ENCODE assay signal across 1 cellular context in the genomic region with DNA sequence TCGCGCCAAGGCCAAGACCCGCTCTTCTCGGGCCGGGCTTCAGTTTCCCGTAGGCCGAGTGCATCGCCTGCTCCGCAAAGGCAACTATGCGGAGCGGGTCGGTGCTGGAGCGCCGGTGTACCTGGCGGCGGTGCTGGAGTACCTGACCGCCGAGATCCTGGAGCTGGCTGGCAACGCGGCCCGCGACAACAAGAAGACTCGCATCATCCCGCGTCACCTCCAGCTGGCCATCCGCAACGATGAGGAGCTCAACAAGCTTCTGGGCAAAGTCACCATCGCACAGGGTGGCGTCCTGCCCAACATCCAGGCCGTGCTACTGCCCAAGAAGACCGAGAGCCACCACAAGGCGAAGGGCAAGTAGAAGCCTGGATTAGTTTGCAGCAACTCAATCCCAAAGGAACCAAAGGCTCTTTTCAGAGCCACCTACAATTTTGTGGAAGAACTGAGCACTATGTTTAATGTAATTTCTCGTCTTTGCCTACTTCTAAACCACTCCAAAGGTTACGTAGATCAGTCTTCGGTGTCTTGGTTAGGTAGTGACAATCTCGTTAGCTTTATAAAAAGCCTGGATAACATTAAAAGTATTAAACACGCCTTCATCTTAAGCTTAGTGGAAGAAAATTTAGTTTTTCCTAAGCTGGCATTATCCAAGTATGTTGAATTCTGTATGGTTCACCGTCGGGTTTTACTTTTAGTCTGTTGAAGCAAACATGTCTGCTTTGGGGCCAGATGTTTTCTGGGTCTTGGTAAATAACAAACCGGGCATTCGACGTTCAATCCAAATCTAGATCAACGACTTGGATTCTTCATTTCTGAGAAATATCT.
TF ChIP-seq lines count a peak whose summit lies in the region.
"Not testable (repeated sequence)": the region's sequence is repeated elsewhere in the genome, so short reads cannot be mapped to it uniquely, and the experiment has no call there.

No MANE protein-coding gene starts in this region.

TF ChIP-seq in HepG2, 621 proteins besides CTCF, POLR2A, EP300 and RAD21 (continued from another document and continues in another):
- peak; percentile 55; the same call in 1 of the 2 replicates for TF ChIP-seq KDM5A (IDR thresholded peaks at IDR 0.05; ENCODE audit: borderline replicate concordance, low read length)
- peak; percentile 71 for TF ChIP-seq ZFY (CRISPR knock-in tag; IDR thresholded peaks at IDR 0.05)
- TF ChIP-seq KMT2B (CRISPR knock-in tag; IDR thresholded peaks at IDR 0.05): peak; percentile 39
- TF ChIP-seq NONO (IDR thresholded peaks at IDR 0.05); HNF1A (IDR thresholded peaks at IDR 0.05; ENCODE audit: low read depth); SOX6 (IDR thresholded peaks at IDR 0.05): not testable (repeated sequence)
- TF ChIP-seq NONO (CRISPR knock-in tag; conservative IDR thresholded peaks at IDR 0.05): peak; percentile 33; the same call in 1 of the 2 replicates
- peak; percentile 81 for TF ChIP-seq POLR2AphosphoS5 (IDR thresholded peaks at IDR 0.05; ENCODE audit: low read depth, low read length)
- TF ChIP-seq, protein P1, sequence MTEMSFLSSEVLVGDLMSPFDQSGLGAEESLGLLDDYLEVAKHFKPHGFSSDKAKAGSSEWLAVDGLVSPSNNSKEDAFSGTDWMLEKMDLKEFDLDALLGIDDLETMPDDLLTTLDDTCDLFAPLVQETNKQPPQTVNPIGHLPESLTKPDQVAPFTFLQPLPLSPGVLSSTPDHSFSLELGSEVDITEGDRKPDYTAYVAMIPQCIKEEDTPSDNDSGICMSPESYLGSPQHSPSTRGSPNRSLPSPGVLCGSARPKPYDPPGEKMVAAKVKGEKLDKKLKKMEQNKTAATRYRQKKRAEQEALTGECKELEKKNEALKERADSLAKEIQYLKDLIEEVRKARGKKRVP (CRISPR knock-in tag; IDR thresholded peaks at IDR 0.05): peak in 1 of 2 experiments; percentile 31; a peak in 1 of 4 replicates
- TF ChIP-seq HNF1A (CRISPR knock-in tag; IDR thresholded peaks at IDR 0.05; ENCODE audit: borderline replicate concordance): 0 out of 2 replicates have a peak, but pooled peaks have one; percentile 49
- 0 out of 2 replicates have a peak, but pooled peaks have one; percentile 43 for TF ChIP-seq BRD4 (CRISPR knock-in tag; IDR thresholded peaks at IDR 0.05)
- peak; percentile 76; the same call in 1 of the 2 replicates for TF ChIP-seq ZNF691 (CRISPR knock-in tag; IDR thresholded peaks at IDR 0.05; ENCODE audit: borderline replicate concordance, low read depth)
- 0 out of 2 replicates have a peak, but pooled peaks have one; percentile 13 for TF ChIP-seq ZNF530 (CRISPR knock-in tag; IDR thresholded peaks at IDR 0.05; ENCODE audit: low read depth)
- TF ChIP-seq, protein P2, sequence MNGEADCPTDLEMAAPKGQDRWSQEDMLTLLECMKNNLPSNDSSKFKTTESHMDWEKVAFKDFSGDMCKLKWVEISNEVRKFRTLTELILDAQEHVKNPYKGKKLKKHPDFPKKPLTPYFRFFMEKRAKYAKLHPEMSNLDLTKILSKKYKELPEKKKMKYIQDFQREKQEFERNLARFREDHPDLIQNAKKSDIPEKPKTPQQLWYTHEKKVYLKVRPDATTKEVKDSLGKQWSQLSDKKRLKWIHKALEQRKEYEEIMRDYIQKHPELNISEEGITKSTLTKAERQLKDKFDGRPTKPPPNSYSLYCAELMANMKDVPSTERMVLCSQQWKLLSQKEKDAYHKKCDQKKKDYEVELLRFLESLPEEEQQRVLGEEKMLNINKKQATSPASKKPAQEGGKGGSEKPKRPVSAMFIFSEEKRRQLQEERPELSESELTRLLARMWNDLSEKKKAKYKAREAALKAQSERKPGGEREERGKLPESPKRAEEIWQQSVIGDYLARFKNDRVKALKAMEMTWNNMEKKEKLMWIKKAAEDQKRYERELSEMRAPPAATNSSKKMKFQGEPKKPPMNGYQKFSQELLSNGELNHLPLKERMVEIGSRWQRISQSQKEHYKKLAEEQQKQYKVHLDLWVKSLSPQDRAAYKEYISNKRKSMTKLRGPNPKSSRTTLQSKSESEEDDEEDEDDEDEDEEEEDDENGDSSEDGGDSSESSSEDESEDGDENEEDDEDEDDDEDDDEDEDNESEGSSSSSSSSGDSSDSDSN (CRISPR knock-in tag; IDR thresholded peaks at IDR 0.05): peak; percentile 90
- peak; percentile 48 for TF ChIP-seq SOX6 (CRISPR knock-in tag; IDR thresholded peaks at IDR 0.05)
- TF ChIP-seq HNRNPLL (IDR thresholded peaks at IDR 0.05; ENCODE audit: low read depth, low read length, poor library complexity, severe bottlenecking): peak; percentile 83
- peak; percentile 33; the same call in 1 of the 2 replicates for TF ChIP-seq CBFB (CRISPR knock-in tag; IDR thresholded peaks at IDR 0.05)
- TF ChIP-seq MED8 (CRISPR knock-in tag; IDR thresholded peaks at IDR 0.05; ENCODE audit: insufficient replicate concordance): peak; percentile 80
- 0 out of 2 replicates have a peak, but pooled peaks have one; percentile 54 for TF ChIP-seq FOXC1 (CRISPR knock-in tag; IDR thresholded peaks at IDR 0.05; ENCODE audit: borderline replicate concordance)
- TF ChIP-seq, protein P3, sequence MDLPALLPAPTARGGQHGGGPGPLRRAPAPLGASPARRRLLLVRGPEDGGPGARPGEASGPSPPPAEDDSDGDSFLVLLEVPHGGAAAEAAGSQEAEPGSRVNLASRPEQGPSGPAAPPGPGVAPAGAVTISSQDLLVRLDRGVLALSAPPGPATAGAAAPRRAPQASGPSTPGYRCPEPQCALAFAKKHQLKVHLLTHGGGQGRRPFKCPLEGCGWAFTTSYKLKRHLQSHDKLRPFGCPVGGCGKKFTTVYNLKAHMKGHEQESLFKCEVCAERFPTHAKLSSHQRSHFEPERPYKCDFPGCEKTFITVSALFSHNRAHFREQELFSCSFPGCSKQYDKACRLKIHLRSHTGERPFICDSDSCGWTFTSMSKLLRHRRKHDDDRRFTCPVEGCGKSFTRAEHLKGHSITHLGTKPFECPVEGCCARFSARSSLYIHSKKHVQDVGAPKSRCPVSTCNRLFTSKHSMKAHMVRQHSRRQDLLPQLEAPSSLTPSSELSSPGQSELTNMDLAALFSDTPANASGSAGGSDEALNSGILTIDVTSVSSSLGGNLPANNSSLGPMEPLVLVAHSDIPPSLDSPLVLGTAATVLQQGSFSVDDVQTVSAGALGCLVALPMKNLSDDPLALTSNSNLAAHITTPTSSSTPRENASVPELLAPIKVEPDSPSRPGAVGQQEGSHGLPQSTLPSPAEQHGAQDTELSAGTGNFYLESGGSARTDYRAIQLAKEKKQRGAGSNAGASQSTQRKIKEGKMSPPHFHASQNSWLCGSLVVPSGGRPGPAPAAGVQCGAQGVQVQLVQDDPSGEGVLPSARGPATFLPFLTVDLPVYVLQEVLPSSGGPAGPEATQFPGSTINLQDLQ (CRISPR knock-in tag; IDR thresholded peaks at IDR 0.05): 0 out of 2 replicates have a peak, but pooled peaks have one; percentile 57
- TF ChIP-seq ARID4A (CRISPR knock-in tag; IDR thresholded peaks at IDR 0.05; ENCODE audit: borderline replicate concordance): peak; percentile 64
- TF ChIP-seq, protein P4, sequence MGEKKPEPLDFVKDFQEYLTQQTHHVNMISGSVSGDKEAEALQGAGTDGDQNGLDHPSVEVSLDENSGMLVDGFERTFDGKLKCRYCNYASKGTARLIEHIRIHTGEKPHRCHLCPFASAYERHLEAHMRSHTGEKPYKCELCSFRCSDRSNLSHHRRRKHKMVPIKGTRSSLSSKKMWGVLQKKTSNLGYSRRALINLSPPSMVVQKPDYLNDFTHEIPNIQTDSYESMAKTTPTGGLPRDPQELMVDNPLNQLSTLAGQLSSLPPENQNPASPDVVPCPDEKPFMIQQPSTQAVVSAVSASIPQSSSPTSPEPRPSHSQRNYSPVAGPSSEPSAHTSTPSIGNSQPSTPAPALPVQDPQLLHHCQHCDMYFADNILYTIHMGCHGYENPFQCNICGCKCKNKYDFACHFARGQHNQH (CRISPR knock-in tag; IDR thresholded peaks at IDR 0.05): peak; percentile 63; the same call in 1 of the 2 replicates
- TF ChIP-seq SALL2 (CRISPR knock-in tag; IDR thresholded peaks at IDR 0.05): 0 out of 2 replicates have a peak, but pooled peaks have one; percentile 24
- TF ChIP-seq ZNF768 (CRISPR knock-in tag; IDR thresholded peaks at IDR 0.05): peak; percentile 59; the same call in 1 of the 2 replicates
- TF ChIP-seq ZNF766 (CRISPR knock-in tag; IDR thresholded peaks at IDR 0.05; ENCODE audit: borderline replicate concordance): peak; percentile 42; the same call in 1 of the 2 replicates
- TF ChIP-seq SSRP1 (CRISPR knock-in tag; IDR thresholded peaks at IDR 0.05): 0 out of 2 replicates have a peak, but pooled peaks have one; percentile 63
- peak; percentile 37; the same call in 1 of the 2 replicates for TF ChIP-seq ZSCAN21 (CRISPR knock-in tag; IDR thresholded peaks at IDR 0.05; ENCODE audit: borderline replicate concordance)
- 0 out of 2 replicates have a peak, but pooled peaks have one; percentile 20 for TF ChIP-seq NCOA5 (CRISPR knock-in tag; IDR thresholded peaks at IDR 0.05)
- peak; percentile 45; the same call in 1 of the 2 replicates for TF ChIP-seq ARID5B (CRISPR knock-in tag; IDR thresholded peaks at IDR 0.05)
